Comparison of ENCODE assay signal across 8 cellular contexts in the genomic region with DNA sequence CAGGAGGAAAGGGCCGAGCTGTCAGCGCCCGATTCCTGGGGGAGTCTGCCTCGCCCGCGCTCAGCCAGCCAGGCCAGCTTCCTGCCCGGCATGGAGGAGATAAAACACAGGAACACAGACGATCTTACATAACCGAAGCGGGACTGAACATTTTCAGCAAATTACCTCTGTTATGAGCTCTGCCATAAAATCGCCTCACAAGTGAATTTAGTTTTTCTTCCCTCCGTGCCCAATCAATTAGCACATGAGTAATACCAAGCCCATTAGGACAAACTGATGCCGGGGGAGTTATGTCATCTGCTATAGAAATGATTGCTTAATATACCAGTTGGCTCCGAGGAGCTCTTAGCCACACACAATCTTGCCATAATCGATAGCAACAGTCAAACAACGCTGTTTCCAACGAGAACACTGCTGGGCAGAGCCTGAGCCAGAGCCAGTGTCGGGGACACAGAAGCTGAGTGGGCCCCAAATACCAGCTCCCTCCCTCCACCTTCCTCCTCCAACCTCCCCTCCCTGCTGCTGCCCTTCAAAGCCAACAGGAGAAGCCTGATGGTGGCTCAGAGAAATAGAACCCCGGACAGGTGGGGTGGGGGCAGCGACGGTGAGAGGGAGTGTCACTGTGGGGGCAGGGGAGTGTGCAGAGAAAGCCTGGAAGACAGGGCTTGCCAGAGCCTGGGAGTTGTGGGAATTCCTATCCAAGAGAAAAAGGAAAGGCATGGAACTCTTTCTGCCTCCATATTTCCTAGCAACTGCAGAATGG.
A peak's percentile ranks its signal among the peaks of the same experiment; 100 is the strongest.
DNase-seq lines count a peak whose midpoint lies in the region; ATAC-seq, FAIRE-seq and TF ChIP-seq lines count a peak whose summit lies in the region.

No MANE protein-coding gene starts in this region.

- no peak for TF ChIP-seq CTCF in endothelial cell of umbilical vein (IDR thresholded peaks at IDR 0.05; ENCODE audit: extremely low read depth in 1 of 2, insufficient read depth in 1 of 2, low read depth in 1 of 2, low read length in 2 of 2)

- H3K27me3 ChIP-seq in endothelial cell of umbilical vein (ENCODE audit: control insufficient read depth in 2 of 2, insufficient read depth in 2 of 2, low read length in 2 of 2) (peaks cover 8 to 19% of the 10 kb centered on the region in 2 experiments), muscle layer of duodenum (ENCODE audit: low read depth, low read length) (no peaks in the 10 kb centered on the region)

- no peak for FAIRE-seq in endothelial cell of umbilical vein (lab: Jason Lieb, UNC)

- POLR2A ChIA-PET in endothelial cell of umbilical vein (lab: Charles Lee) = no interaction called here

- no peak overlapping the region for H3K4me2 ChIP-seq in endothelial cell of umbilical vein (ENCODE audit: insufficient read depth, low read length)

- BruUV-seq in endothelial cell of umbilical vein (replicated peaks; lab: Mats Ljungman, UMichigan) = no TSS peak

- H3K9me1 ChIP-seq in endothelial cell of umbilical vein (replicated peaks; ENCODE audit: control insufficient read depth, extremely low read depth, insufficient read depth, low read length) = no peaks in the 10 kb centered on the region

- CTCF ChIA-PET in endothelial cell of umbilical vein (lab: Charles Lee) = interaction anchor here (0.6 to 1.2 kb wide), 4 partner anchors 14 to 165 kb away, joined by 3 to 4 read pairs (median 4); no protein-coding TSS in a partner anchor

- H3K9ac ChIP-seq in endothelial cell of umbilical vein (replicated peaks; ENCODE audit: extremely low read depth, insufficient read depth, low read length) = no peak overlapping the region

- no peaks in the 10 kb centered on the region for H3K79me2 ChIP-seq in endothelial cell of umbilical vein (ENCODE audit: control insufficient read depth, insufficient read depth, low read length)

- H3K36me3 ChIP-seq in endothelial cell of umbilical vein (ENCODE audit: control insufficient read depth in 2 of 2, extremely low read depth in 1 of 2, insufficient read depth in 2 of 2, low read length in 2 of 2) (no peaks in the 10 kb centered on the region), muscle layer of duodenum (ENCODE audit: control insufficient read depth in 1 of 2, insufficient read depth in 2 of 2, low read length in 2 of 2) (no peaks in the 10 kb centered on the region)

- H3K9me3 ChIP-seq in endothelial cell of umbilical vein (replicated peaks; ENCODE audit: control insufficient read depth, insufficient read depth, low read length) (no peaks in the 10 kb centered on the region), muscle layer of duodenum (ENCODE audit: control insufficient read depth in 1 of 2, low read length in 2 of 2) (peaks cover 0 to 7% of the 10 kb centered on the region in 2 donors)

- no peak for TF ChIP-seq POLR2A in endothelial cell of umbilical vein (IDR thresholded peaks at IDR 0.05; ENCODE audit: low read depth, low read length)

- H3K4me3 ChIP-seq in endothelial cell of umbilical vein (replicated peaks in 1 of 3; ENCODE audit: insufficient read depth in 1 of 3, low read depth in 1 of 3, low read length in 3 of 3) = no peak overlapping the region
- peak overlapping the region; percentile 30 to 36 for H3K4me3 ChIP-seq in muscle layer of duodenum (ENCODE audit: low read depth in 1 of 2, low read length in 2 of 2)

- dilution Hi-C loops in endothelial cell of umbilical vein (cut with MboI; ENCODE audit: extremely low pct_ligation_motif_present, low sequenced_read_pairs) = no loop called here

- H3K27ac ChIP-seq in endothelial cell of umbilical vein (ENCODE audit: insufficient read depth, low read depth, low read length) (no peak overlapping the region), muscle layer of duodenum (ENCODE audit: low read length) (no peak overlapping the region)

- no peak for ATAC-seq in GM21717 (IDR thresholded peaks at IDR 0.05; ENCODE audit: unreplicated experiment)
- ATAC-seq in GM21528 (IDR thresholded peaks at IDR 0.05; ENCODE audit: low FRiP score, unreplicated experiment) = no peak

- intact Hi-C loops in endothelial cell of umbilical vein (cut with micrococcal nuclease) = no loop called here

- DNase-seq in EH (ENCODE audit: low read depth) (peak; percentile 48), NCI-H226 (peak; percentile 82), endothelial cell of umbilical vein (ENCODE audit: low read depth, low spot score) (peak; percentile 7), NCI-H1694 (lab: John Stamatoyannopoulos, UW) (no peak), NCI-H774 (lab: John Stamatoyannopoulos, UW) (no peak)

- H4K20me1 ChIP-seq in endothelial cell of umbilical vein (replicated peaks; ENCODE audit: control insufficient read depth, extremely low read depth, insufficient read depth, low read length) = no peaks in the 10 kb centered on the region

- H3K4me1 ChIP-seq in endothelial cell of umbilical vein (ENCODE audit: control insufficient read depth, extremely low read depth, insufficient read depth, low read length) (no peaks in the 10 kb centered on the region), muscle layer of duodenum (ENCODE audit: control insufficient read depth in 1 of 2, insufficient read depth in 2 of 2, low read length in 2 of 2) (peaks cover 0 to 20% of the 10 kb centered on the region in 2 donors)

- H2AFZ ChIP-seq in endothelial cell of umbilical vein (ENCODE audit: low read depth, low read length) = peak overlapping the region; percentile 15

TF ChIP-seq in endothelial cell of umbilical vein, 7 proteins besides CTCF, POLR2A, EP300 and RAD21:
- no peak for TF ChIP-seq FOS (IDR thresholded peaks at IDR 0.05; ENCODE audit: borderline replicate concordance, insufficient read depth, low read length)
- TF ChIP-seq EZH2 (IDR thresholded peaks at IDR 0.05; ENCODE audit: borderline replicate concordance, low read depth, low read length, severe bottlenecking) = peak; percentile 32
- TF ChIP-seq GATA2 (IDR thresholded peaks at IDR 0.05; ENCODE audit: insufficient read depth, insufficient read length, low read depth, low read length) = no peak

Comparison
In these comparisons a context has a peak if more than half of its experiments do, and no peak if none do; other contexts are left out.
1. DNase-seq: peak in EH (single experiment), NCI-H226 (single experiment) and endothelial cell of umbilical vein (single experiment); none in NCI-H1694 (single experiment) and NCI-H774 (single experiment).
2. H3K4me3 ChIP-seq: peak in muscle layer of duodenum (2 of 2); none in endothelial cell of umbilical vein (0 of 3).